In genomic region chr14:89504602-89505320, GRCh38 we compare ENCODE assay signal across 8 cellular contexts.
A peak's percentile ranks its signal among the peaks of the same experiment; 100 is the strongest.
DNase-seq lines count a peak whose midpoint lies in the region; ATAC-seq and TF ChIP-seq lines count a peak whose summit lies in the region.

No MANE protein-coding gene starts in this region.

- intact Hi-C loops in mucosa of descending colon (cut with DNase I, micrococcal nuclease) (no loop called here), left colon (cut with DNase I, micrococcal nuclease) (no loop called here)

- H3K9me3 ChIP-seq in mucosa of descending colon = no peaks in the 10 kb centered on the region

- peak; percentile 24 for DNase-seq in stimulated activated CD4-positive, alpha-beta T cell treated with anti-CD3 and anti-CD28 coated beads, Interleukin-1b, Interleukin-23, amount 100 ng/mL, for 48 hours
- no peak for DNase-seq in stimulated activated CD4-positive, alpha-beta T cell treated with anti-CD3 and anti-CD28 coated beads, Interleukin-4, amount 100 ng/mL, for 4 hours
- DNase-seq in mucosa of descending colon (no peak), left colon (no peak), NCI-H510A (lab: John Stamatoyannopoulos, UW) (no peak), NCI-H1092 (lab: John Stamatoyannopoulos, UW) (no peak)

- H3K27ac ChIP-seq in VCaP = peak overlapping the region; percentile 87

- no peaks in the 10 kb centered on the region for H3K36me3 ChIP-seq in mucosa of descending colon (ENCODE audit: low read depth)

- TF ChIP-seq CTCF in VCaP (conservative IDR thresholded peaks at IDR 0.05) = no peak
- TF ChIP-seq CTCF in mucosa of descending colon (IDR thresholded peaks at IDR 0.05) = no peak

- H3K4me3 ChIP-seq in mucosa of descending colon = no peak overlapping the region

- peak; percentile 64 for ATAC-seq in HG03108 (IDR thresholded peaks at IDR 0.05; ENCODE audit: unreplicated experiment)
- ATAC-seq in mucosa of descending colon = peak; percentile 53
- ATAC-seq in left colon = no peak

- H3K4me1 ChIP-seq in mucosa of descending colon (ENCODE audit: low read depth) = no peaks in the 10 kb centered on the region
